8 cellular contexts compared by ENCODE assay signal in genomic region chr1:227318003-227318851, GRCh38. TPM values are rescaled to one million over a fixed set of nuclear protein-coding genes. Genes with fewer than 3 reads are reported as not detected.
A peak's percentile ranks its signal among the peaks of the same experiment; 100 is the strongest.
DNase-seq lines count a peak whose midpoint lies in the region; ATAC-seq and TF ChIP-seq lines count a peak whose summit lies in the region.

Gene CDC42BPA (minus strand): TSS chr1:227318492. CDS start chr1:227317182, 1,310 bp downstream.

- H3K27ac ChIP-seq in CD8-positive, alpha-beta memory T cell (ENCODE audit: low read depth, low read length) = peak within 1 kb of the TSS; percentile 69
- H3K27ac ChIP-seq in GM23248 (peak within 1 kb of the TSS; percentile 49), layer of hippocampus (ENCODE audit: low read depth, low read length) (peak within 1 kb of the TSS; percentile 89)

- H3K79me2 ChIP-seq in GM23248 (ENCODE audit: insufficient read depth) = peaks cover 45% of the 10 kb centered on the region

- H3F3A ChIP-seq in GM23248 (ENCODE audit: insufficient read depth) = 0 out of 2 replicates have a peak, but pooled peaks cover 12% of the 10 kb centered on the region

- WGBS in GM23248 (ENCODE audit: low coverage in 1 of 2, low lambda C conversion rate in 2 of 2, missing lambda C conversion rate in 2 of 2), 2 experiments = 0 to 3% methylated on average over 58 to 91 of the region's 100 CpGs

- H3K4me3 Mint-ChIP-seq in CD8-positive, alpha-beta memory T cell = peak within 1 kb of the TSS; percentile 64 to 89 (median 74)
- peak within 1 kb of the TSS; percentile 90 for H3K4me3 Mint-ChIP-seq in dendritic cell treated with granulocyte-macrophage colony-stimulating factor and Interleukin-4, amounts not matched to agents 40 ng/mL and 50 ng/mL, for 4 days

- no peaks in the 10 kb centered on the region for H3K36me3 Mint-ChIP-seq in CD8-positive, alpha-beta memory T cell
- H3K36me3 Mint-ChIP-seq in dendritic cell treated with granulocyte-macrophage colony-stimulating factor and Interleukin-4, amounts not matched to agents 40 ng/mL and 50 ng/mL, for 4 days (ENCODE audit: low read depth) = peaks cover 7% of the 10 kb centered on the region

- H3K9me3 Mint-ChIP-seq in CD8-positive, alpha-beta memory T cell = peaks cover 0 to 8% (median 5%) of the 10 kb centered on the region in 5 donors
- H3K9me3 Mint-ChIP-seq in dendritic cell treated with granulocyte-macrophage colony-stimulating factor and Interleukin-4, amounts not matched to agents 40 ng/mL and 50 ng/mL, for 4 days = no peaks in the 10 kb centered on the region

- peak within 1 kb of the TSS; percentile 49 for H3K4me3 ChIP-seq in CD8-positive, alpha-beta memory T cell (ENCODE audit: low read length)
- H3K4me3 ChIP-seq in GM23248 (peak within 1 kb of the TSS; percentile 81), WI38 (ENCODE audit: low read depth, low read length) (peak within 1 kb of the TSS; percentile 91)

- no peak for ATAC-seq in GM21529 (IDR thresholded peaks at IDR 0.05; ENCODE audit: unreplicated experiment)

- POLR2A ChIA-PET in CD8-positive, alpha-beta memory T cell (lab: Charles Lee) = no interaction called here

- H3K4me2 ChIP-seq in GM23248 (ENCODE audit: unreplicated experiment) = peak within 1 kb of the TSS; percentile 99

- in situ Hi-C loops in GM23248 (cut with MboI) = no loop called here

- no peak for TF ChIP-seq CTCF in WI38 (IDR thresholded peaks at IDR 0.05; ENCODE audit: low read depth, low read length)

- H3K27me3 Mint-ChIP-seq in CD8-positive, alpha-beta memory T cell = peaks cover 43 to 77% of the 10 kb centered on the region in 2 donors
- peaks cover 51% of the 10 kb centered on the region for H3K27me3 Mint-ChIP-seq in dendritic cell treated with granulocyte-macrophage colony-stimulating factor and Interleukin-4, amounts not matched to agents 40 ng/mL and 50 ng/mL, for 4 days

- DNase-seq in CD8-positive, alpha-beta memory T cell = peak in 2 of 5 donors; percentile 14 to 55
- DNase-seq in GM23248 (peak; percentile 93), NCI-H1930 (lab: John Stamatoyannopoulos, UW) (peak; percentile 71 to 75)
- peak; percentile 66 for DNase-seq in stimulated activated CD4-positive, alpha-beta T cell treated with anti-CD3 and anti-CD28 coated beads, Interleukin-15, amount 100 ng/mL, for 24 hours

- H3K9ac ChIP-seq in GM23248 = peak within 1 kb of the TSS; percentile 80

- peaks cover 23% of the 10 kb centered on the region for H3K27me3 ChIP-seq in CD8-positive, alpha-beta memory T cell (ENCODE audit: insufficient read depth, low read length, poor library complexity, severe bottlenecking)
- H3K27me3 ChIP-seq in GM23248 (replicated peaks; ENCODE audit: insufficient read depth) (no peaks in the 10 kb centered on the region), layer of hippocampus (ENCODE audit: control insufficient read depth, insufficient read depth, low read length) (no peaks in the 10 kb centered on the region)

- peak within 1 kb of the TSS; percentile 74 for H2AFZ ChIP-seq in GM23248

- peaks cover 2% of the 10 kb centered on the region; the same call in 1 of the 2 replicates for H4K20me1 ChIP-seq in GM23248 (ENCODE audit: insufficient read depth)

- intact Hi-C loops in dendritic cell treated with granulocyte-macrophage colony-stimulating factor and Interleukin-4, amounts not matched to agents 40 ng/mL and 50 ng/mL, for 4 days (cut with micrococcal nuclease) = no loop called here

- peaks cover 3 to 13% (median 7%) of the 10 kb centered on the region in 3 donors for H3K4me1 Mint-ChIP-seq in CD8-positive, alpha-beta memory T cell
- H3K4me1 Mint-ChIP-seq in dendritic cell treated with granulocyte-macrophage colony-stimulating factor and Interleukin-4, amounts not matched to agents 40 ng/mL and 50 ng/mL, for 4 days (ENCODE audit: low read depth) = peaks cover 13% of the 10 kb centered on the region

- CTCF ChIA-PET in CD8-positive, alpha-beta memory T cell (lab: Charles Lee) = no interaction called here

- H3K36me3 ChIP-seq in CD8-positive, alpha-beta memory T cell (ENCODE audit: insufficient read depth, low read length) = no peaks in the 10 kb centered on the region
- H3K36me3 ChIP-seq in GM23248 (ENCODE audit: low read depth) = no peaks in the 10 kb centered on the region

- peaks cover 5% of the 10 kb centered on the region for H3K4me1 ChIP-seq in CD8-positive, alpha-beta memory T cell (ENCODE audit: insufficient read depth, low read length)
- H3K4me1 ChIP-seq in GM23248 (ENCODE audit: insufficient read depth) = peaks cover 5% of the 10 kb centered on the region; the same call in 1 of the 2 replicates

- no peaks in the 10 kb centered on the region for H3K9me3 ChIP-seq in CD8-positive, alpha-beta memory T cell (ENCODE audit: low read length)
- no peaks in the 10 kb centered on the region for H3K9me3 ChIP-seq in GM23248 (ENCODE audit: low read depth)

- H3K9me2 ChIP-seq in GM23248 (ENCODE audit: insufficient read depth) = no peaks in the 10 kb centered on the region

- no peak within 1 kb of the TSS for H3K27ac Mint-ChIP-seq in CD8-positive, alpha-beta memory T cell
- H3K27ac Mint-ChIP-seq in dendritic cell treated with granulocyte-macrophage colony-stimulating factor and Interleukin-4, amounts not matched to agents 40 ng/mL and 50 ng/mL, for 4 days = peak within 1 kb of the TSS; percentile 77

RNA-seq across cellular contexts. Expression of gene CDC42BPA, which starts in this region (rescaled TPM):
- under 1 TPM; 0.42 to 0.72 TPM for total RNA-seq in CD8-positive, alpha-beta memory T cell
- 0.44 TPM for polyA plus RNA-seq in CD8-positive, alpha-beta memory T cell
- 37.9 and 39.1 TPM in 2 replicates for total RNA-seq in GM23248 (2014; rRNA removed; shearing (Covaris generic))
- 23.9 and 28.6 TPM in 2 replicates for polyA plus RNA-seq in GM23248 (2016; fragmentation: Nextera tagmentation; extraction: Ambion mirVana)

Comparison
In these comparisons a context has a peak if more than half of its experiments do, and no peak if none do; other contexts are left out.
1. RNA of gene CDC42BPA (total RNA-seq): 37.9 to 39.1 TPM in GM23248; 0.42 to 0.72 TPM in CD8-positive, alpha-beta memory T cell; every median in the first group is over 10 times any median in the second.
2. RNA of gene CDC42BPA (polyA plus RNA-seq): 23.9 to 28.6 TPM in GM23248; 0.44 TPM in CD8-positive, alpha-beta memory T cell (single experiment); every median in the first group is over 10 times any median in the second.
3. Peak in every context shown above with its lines, with median percentiles within 50 percentile points of each other: H3K27ac ChIP-seq and H3K4me3 ChIP-seq.